Comparison of ENCODE assay signal across 9 cellular contexts in genomic region chr1:234617986-234618725, GRCh38. TPM values are rescaled to one million over a fixed set of nuclear protein-coding genes. Genes with fewer than 3 reads are reported as not detected.
DNase-seq lines count a peak whose midpoint lies in the region; ATAC-seq and TF ChIP-seq lines count a peak whose summit lies in the region.
"Had no signal": no experiment of that assay in that cellular context is flagged by ENCODE, and none has a peak within 500 bp of the region (broad histone marks: within the 10 kb centered on the region; RNA-seq: fewer than 3 reads in every experiment).

No MANE protein-coding gene starts in this region.

- CTCF ChIA-PET in HCT116 (lab: Charles Lee), result no interaction called here

- TF ChIP-seq POLR2A in HCT116 (IDR thresholded peaks at IDR 0.05; ENCODE audit: borderline replicate concordance, extremely low read depth, insufficient read depth, insufficient read length) (no peak), stomach (IDR thresholded peaks at IDR 0.05) (no peak)

- H3K4me3 ChIP-seq in HCT116 (replicated peaks in 1 of 2; ENCODE audit: low read depth in 1 of 2, low read length in 2 of 2), result no peak overlapping the region
- H3K4me3 ChIP-seq in SJCRH30, result peak overlapping the region; percentile 28
- H3K4me3 ChIP-seq in stomach, result no peak overlapping the region

- no peak for DNase-seq in HCT116 (ENCODE audit: low read depth, low spot score)
- DNase-seq in SJCRH30, result peak in 1 of 2 experiments; percentile 89
- DNase-seq in glutamatergic neuron, result no peak
- DNase-seq in stomach, result no peak
- DNase-seq in medulla oblongata (ENCODE audit: extremely low spot score), result no peak
- no peak for DNase-seq in stimulated activated CD4-positive, alpha-beta T cell treated with anti-CD3 and anti-CD28 coated beads, Interleukin-4, amount 100 ng/mL, for 24 hours
- DNase-seq: activated naive CD8-positive, alpha-beta T cell treated with anti-CD3 and anti-CD28 coated beads, Interleukin-2, amount 10 ng/mL, durations not matched to agents 7 days and 5 days had no signal

- H3K4me2 ChIP-seq in HCT116 (ENCODE audit: low read length), result peak overlapping the region; percentile 5; the same call in 1 of the 2 replicates

- POLR2A ChIA-PET in HCT116 (lab: Charles Lee), result no interaction called here

- no peak for TF ChIP-seq RAD21 in HCT116 (IDR thresholded peaks at IDR 0.05; ENCODE audit: low read depth)

- TF ChIP-seq CTCF in HCT116 (IDR thresholded peaks at IDR 0.05 in 2 of 3, conservative IDR thresholded peaks at IDR 0.05 in 1 of 3; ENCODE audit: borderline replicate concordance in 1 of 3, insufficient read depth in 1 of 3, low read depth in 2 of 3, low read length in 2 of 3) (no peak), glutamatergic neuron (IDR thresholded peaks at IDR 0.05; ENCODE audit: partially characterized antibody, unreplicated experiment) (no peak), stomach (IDR thresholded peaks at IDR 0.05) (no peak)

- H3K36me3 ChIP-seq in HCT116 (ENCODE audit: control insufficient read depth in 1 of 2, insufficient read depth in 2 of 2, low read length in 2 of 2) (no peaks in the 10 kb centered on the region), SJCRH30 (no peaks in the 10 kb centered on the region), stomach (no peaks in the 10 kb centered on the region)

- H3K79me2 ChIP-seq in HCT116 (ENCODE audit: insufficient read depth, low read length), result no peaks in the 10 kb centered on the region

- H3K27ac ChIP-seq in HCT116 (ENCODE audit: low read depth, low read length) (peak overlapping the region; percentile 21; the same call in 1 of the 2 replicates), SJCRH30 (peak overlapping the region; percentile 90), stomach (peak overlapping the region in 3 of 5 donors; percentile 42 to 63 (median 63))

- H3K4me1 ChIP-seq in HCT116 (ENCODE audit: control insufficient read depth in 1 of 2, insufficient read depth in 2 of 2, low read length in 2 of 2), result peaks cover 18 to 26% of the 10 kb centered on the region in 2 experiments
- H3K4me1 ChIP-seq in SJCRH30, result peaks cover 64% of the 10 kb centered on the region
- H3K4me1 ChIP-seq in stomach, result peaks cover 20 to 78% (median 42%) of the 10 kb centered on the region in 4 donors

- intact Hi-C loops in HCT116 (cut with micrococcal nuclease) (no loop called here), stomach (cut with DNase I; ENCODE audit: low total_unique reads) (loop anchor here (10.0 kb wide), 1 partner anchor 107 kb away; no protein-coding TSS in a partner anchor)

- H3K27me3 Mint-ChIP-seq in glutamatergic neuron (ENCODE audit: unreplicated experiment), result peaks cover 2% of the 10 kb centered on the region
- H3K27me3 Mint-ChIP-seq: memory B cell had no signal

- H4K20me1 ChIP-seq in HCT116 (ENCODE audit: insufficient read depth), result no peaks in the 10 kb centered on the region

- H3K27me3 ChIP-seq in HCT116 (ENCODE audit: insufficient read depth, low read length) (no peaks in the 10 kb centered on the region), SJCRH30 (no peaks in the 10 kb centered on the region), stomach (no peaks in the 10 kb centered on the region)

- TF ChIP-seq EP300 in stomach (IDR thresholded peaks at IDR 0.05), result no peak

- peaks cover 42% of the 10 kb centered on the region for H3K4me1 Mint-ChIP-seq in glutamatergic neuron (ENCODE audit: low read depth, unreplicated experiment)

- 60 to 73% (median 69%) methylated on average over 7 of the region's 7 CpGs for WGBS in stomach, 5 donors

- H3K27ac Mint-ChIP-seq in glutamatergic neuron (ENCODE audit: unreplicated experiment), result peak overlapping the region; percentile 89
- H3K27ac Mint-ChIP-seq: activated naive CD8-positive, alpha-beta T cell treated with anti-CD3 and anti-CD28 coated beads, Interleukin-2, amount 10 ng/mL, durations not matched to agents 7 days and 5 days had no signal

- no peak for ATAC-seq in HCT116
- no peak for ATAC-seq in HG02938 (IDR thresholded peaks at IDR 0.05; ENCODE audit: unreplicated experiment)

- no TSS peak for BruUV-seq in HCT116 (replicated peaks; lab: Mats Ljungman, UMichigan)

- H3K9me3 ChIP-seq in HCT116 (ENCODE audit: control insufficient read depth in 1 of 2, insufficient read depth in 1 of 2, low read depth in 1 of 2, low read length in 2 of 2) (no peaks in the 10 kb centered on the region), SJCRH30 (replicated peaks) (no peaks in the 10 kb centered on the region), stomach (no peaks in the 10 kb centered on the region)

- H3K9me3 Mint-ChIP-seq in glutamatergic neuron (ENCODE audit: unreplicated experiment), result peaks cover 2% of the 10 kb centered on the region
- H3K9me3 Mint-ChIP-seq: activated naive CD8-positive, alpha-beta T cell treated with anti-CD3 and anti-CD28 coated beads, Interleukin-2, amount 10 ng/mL, durations not matched to agents 7 days and 5 days; memory B cell had no signal

- no peaks in the 10 kb centered on the region for H3K36me3 Mint-ChIP-seq in glutamatergic neuron (ENCODE audit: unreplicated experiment)
- H3K36me3 Mint-ChIP-seq: activated naive CD8-positive, alpha-beta T cell treated with anti-CD3 and anti-CD28 coated beads, Interleukin-2, amount 10 ng/mL, durations not matched to agents 7 days and 5 days; memory B cell had no signal

- no peak overlapping the region for H3K4me3 Mint-ChIP-seq in glutamatergic neuron (ENCODE audit: unreplicated experiment)
- H3K4me3 Mint-ChIP-seq: activated naive CD8-positive, alpha-beta T cell treated with anti-CD3 and anti-CD28 coated beads, Interleukin-2, amount 10 ng/mL, durations not matched to agents 7 days and 5 days; memory B cell had no signal

- RAD21 ChIA-PET in HCT116 (lab: Charles Lee; ENCODE audit: low non-redundant PET in 1 of 2, low total read pairs in 2 of 2, uncharacterized antibody in 2 of 2, unreplicated experiment in 2 of 2), result no interaction called here

- H2AFZ ChIP-seq in HCT116 (ENCODE audit: low read depth, low read length, poor library complexity, severe bottlenecking), result peak overlapping the region; percentile 52

- no peak overlapping the region for H3K9ac ChIP-seq in HCT116 (ENCODE audit: low read length)

- H3K9me2 ChIP-seq in HCT116 (ENCODE audit: insufficient read depth), result no peaks in the 10 kb centered on the region

TF ChIP-seq in HCT116, 20 proteins besides CTCF, POLR2A, EP300 and RAD21 (continues in another document):
- TF ChIP-seq POLR2AphosphoS5 (IDR thresholded peaks at IDR 0.05; ENCODE audit: low read depth, low read length), result no peak
- no peak for TF ChIP-seq CEBPB (IDR thresholded peaks at IDR 0.05; ENCODE audit: low read depth)
- TF ChIP-seq EGR1 (IDR thresholded peaks at IDR 0.05; ENCODE audit: low read depth), result no peak
- TF ChIP-seq ZBTB33 (IDR thresholded peaks at IDR 0.05; ENCODE audit: extremely low read depth, insufficient replicate concordance, low read length), result no peak
- TF ChIP-seq JUND (IDR thresholded peaks at IDR 0.05), result no peak
- no peak for TF ChIP-seq EZH2phosphoT487 (IDR thresholded peaks at IDR 0.05; ENCODE audit: borderline replicate concordance)
- TF ChIP-seq ELF1 (IDR thresholded peaks at IDR 0.05; ENCODE audit: borderline replicate concordance, low read depth), result no peak
- TF ChIP-seq TCF7L2 (IDR thresholded peaks at IDR 0.05; ENCODE audit: borderline replicate concordance, extremely low read depth, insufficient read depth, insufficient read length), result no peak
- TF ChIP-seq SP1 (IDR thresholded peaks at IDR 0.05; ENCODE audit: low read depth), result no peak
- TF ChIP-seq FOSL1 (IDR thresholded peaks at IDR 0.05; ENCODE audit: low read depth), result no peak
- TF ChIP-seq ZNF274 (IDR thresholded peaks at IDR 0.05; ENCODE audit: low read depth, low read length), result no peak
- TF ChIP-seq SRF (IDR thresholded peaks at IDR 0.05; ENCODE audit: low read depth), result no peak
- TF ChIP-seq ZFX (IDR thresholded peaks at IDR 0.05), result no peak

RNA-seq across cellular contexts. Expression of gene IRF2BP2, which starts 8.2 kb away (rescaled TPM):
- total RNA-seq in HCT116 (2021; ENCODE audit: unreplicated experiment) (61.3 TPM), glutamatergic neuron (ENCODE audit: unreplicated experiment) (199 TPM), stomach (100 to 1,000 TPM in 2 of 5 donors, 10 to 100 TPM in 3; 58.3 to 218 (median 81.1) TPM)
- 105 and 134 TPM in 2 replicates for polyA plus RNA-seq in HCT116 (2012)
- 33.2 and 41.1 TPM in 2 replicates for total RNA-seq in SJCRH30 (2014; rRNA removed; shearing (Covaris generic))
- polyA plus RNA-seq in stomach, result 10 to 100 TPM; 39.6 to 57.0 (median 51.5) TPM

Comparison
In these comparisons a context has a peak if more than half of its experiments do, and no peak if none do; other contexts are left out.
1. H3K27ac ChIP-seq: peak in every context shown above with its lines; median percentile 90 in SJCRH30; 63 in stomach; 21 in HCT116.